ENCODE assay signal across 1 cellular context in the genomic region with DNA sequence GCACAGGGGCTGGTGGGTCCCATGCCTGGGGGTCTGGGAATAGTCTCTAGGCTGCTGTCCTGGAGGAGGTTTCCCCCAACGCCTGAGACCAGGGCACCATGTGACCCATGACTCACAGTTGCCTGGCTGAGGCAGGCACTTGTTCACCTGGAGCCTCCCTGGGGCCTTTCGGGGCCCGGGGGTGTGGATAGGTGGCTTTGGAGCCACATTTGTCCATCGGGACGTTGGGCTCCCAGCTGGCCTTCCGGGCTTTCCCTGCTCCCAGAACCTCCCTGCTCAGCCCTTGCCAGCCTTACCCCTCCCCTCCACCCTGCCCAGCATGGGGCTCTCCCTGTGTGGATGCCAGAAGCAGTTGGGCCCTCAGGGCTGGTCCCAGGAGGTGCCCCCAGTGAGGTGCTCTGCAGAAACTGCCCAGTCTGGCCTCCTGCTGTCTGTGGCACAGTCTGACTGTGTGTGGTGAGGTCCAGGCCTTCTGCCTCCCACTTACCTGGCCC.
TF ChIP-seq lines count a peak whose summit lies in the region.

No MANE protein-coding gene starts in this region.

TF ChIP-seq in HCT116, 20 proteins besides CTCF, POLR2A, EP300 and RAD21 (continued from another document):
- TF ChIP-seq, protein P1, sequence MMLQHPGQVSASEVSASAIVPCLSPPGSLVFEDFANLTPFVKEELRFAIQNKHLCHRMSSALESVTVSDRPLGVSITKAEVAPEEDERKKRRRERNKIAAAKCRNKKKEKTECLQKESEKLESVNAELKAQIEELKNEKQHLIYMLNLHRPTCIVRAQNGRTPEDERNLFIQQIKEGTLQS (IDR thresholded peaks at IDR 0.05): no peak
- TF ChIP-seq POLR2AphosphoS5 (IDR thresholded peaks at IDR 0.05; ENCODE audit: low read depth, low read length): no peak
